In genomic region chr11:102610198-102610597, GRCh38 we compare ENCODE assay signal across 28 cellular contexts. TPM values are rescaled to one million over a fixed set of nuclear protein-coding genes. Genes with fewer than 3 reads are reported as not detected.
DNase-seq lines count a peak whose midpoint lies in the region; ATAC-seq and TF ChIP-seq lines count a peak whose summit lies in the region.
"Had no signal": no experiment of that assay in that cellular context is flagged by ENCODE, and none has a peak within 500 bp of the region (broad histone marks: within the 10 kb centered on the region; RNA-seq: fewer than 3 reads in every experiment).

No MANE protein-coding gene starts in this region.

- no peak overlapping the region for H3K27ac Mint-ChIP-seq in activated naive CD8-positive, alpha-beta T cell treated with anti-CD3 and anti-CD28 coated beads, Interleukin-2, amount 50 U/mL, for 24 hours
- H3K27ac Mint-ChIP-seq in activated naive CD8-positive, alpha-beta T cell treated with anti-CD3 and anti-CD28 coated beads for 36 hours = no peak overlapping the region
- no peak overlapping the region for H3K27ac Mint-ChIP-seq in CD4-positive, alpha-beta memory T cell
- H3K27ac Mint-ChIP-seq: activated T-helper 2 cell treated with anti-CD3 and anti-CD28 coated beads, Interferon-gamma antibody, Interleukin-2, Interleukin-4, amounts not matched to agents 10 μg/mL and 5 μg/mL and 100 μg/mL, durations not matched to agents 14 hours and 24 hours and 36 hours; immature natural killer cell; progenitor cell of endocrine pancreas had no signal

- TF ChIP-seq RAD21 in HCT116 (IDR thresholded peaks at IDR 0.05; ENCODE audit: low read depth) = no peak

- no peak for TF ChIP-seq POLR2A in HCT116 (IDR thresholded peaks at IDR 0.05; ENCODE audit: borderline replicate concordance, extremely low read depth, insufficient read depth, insufficient read length)

- no peaks in the 10 kb centered on the region for H3K27me3 ChIP-seq in HCT116 (ENCODE audit: insufficient read depth, low read length)
- H3K27me3 ChIP-seq in CD4-positive, alpha-beta memory T cell (ENCODE audit: insufficient read depth, low read length) = no peaks in the 10 kb centered on the region
- H3K27me3 ChIP-seq: adrenal gland, BLaER1, dorsolateral prefrontal cortex, transverse colon had no signal

- no peak overlapping the region for H3K4me3 Mint-ChIP-seq in activated naive CD8-positive, alpha-beta T cell treated with anti-CD3 and anti-CD28 coated beads, Interleukin-2, amount 50 U/mL, for 24 hours
- H3K4me3 Mint-ChIP-seq in activated naive CD8-positive, alpha-beta T cell treated with anti-CD3 and anti-CD28 coated beads for 36 hours = no peak overlapping the region
- H3K4me3 Mint-ChIP-seq in CD4-positive, alpha-beta memory T cell = no peak overlapping the region
- H3K4me3 Mint-ChIP-seq: immature natural killer cell; natural killer cell treated with Interleukin-12 subunit alpha and Interleukin-12 subunit beta and Interleukin-15 and Interleukin-18, amount 100 ng/mL, for 72 hours had no signal

- no peaks in the 10 kb centered on the region for H3K9me3 ChIP-seq in HCT116 (ENCODE audit: control insufficient read depth in 1 of 2, insufficient read depth in 1 of 2, low read depth in 1 of 2, low read length in 2 of 2)
- no peaks in the 10 kb centered on the region for H3K9me3 ChIP-seq in CD4-positive, alpha-beta memory T cell (ENCODE audit: control insufficient read depth in 1 of 2, low read length in 2 of 2)
- H3K9me3 ChIP-seq: adrenal gland, BLaER1, transverse colon had no signal

- H4K20me1 ChIP-seq in HCT116 (ENCODE audit: insufficient read depth) = no peaks in the 10 kb centered on the region
- H4K20me1 ChIP-seq: BLaER1 had no signal

- peak overlapping the region; percentile 18; the same call in 1 of the 2 replicates for H3K4me2 ChIP-seq in HCT116 (ENCODE audit: low read length)
- H3K4me2 ChIP-seq: BLaER1, smooth muscle cell had no signal

- ATAC-seq in activated naive CD8-positive, alpha-beta T cell treated with anti-CD3 and anti-CD28 coated beads, Interleukin-2, amount 50 U/mL, for 24 hours = peak; percentile 54
- ATAC-seq in HCT116 (no peak), HG02981 (IDR thresholded peaks at IDR 0.05; ENCODE audit: unreplicated experiment) (no peak)
- ATAC-seq: activated CD4-positive, CD25-positive, alpha-beta regulatory T cell treated with anti-CD3 and anti-CD28 coated beads, Interleukin-2, amount 50 U/mL, for 24 hours; HepG2; natural killer cell treated with Interleukin-12 subunit alpha and Interleukin-12 subunit beta and Interleukin-15 and Interleukin-18, amount 100 ng/mL, for 72 hours; PC-3 had no signal

- BruUV-seq in HCT116 (replicated peaks; lab: Mats Ljungman, UMichigan) = no TSS peak

- H3K4me3 ChIP-seq in HCT116 (replicated peaks in 1 of 2; ENCODE audit: low read depth in 1 of 2, low read length in 2 of 2) = no peak overlapping the region
- H3K4me3 ChIP-seq in CD4-positive, alpha-beta memory T cell (ENCODE audit: low read length in 2 of 2) = no peak overlapping the region
- H3K4me3 ChIP-seq: adrenal gland, BLaER1, dorsolateral prefrontal cortex, smooth muscle cell, transverse colon had no signal

- no peaks in the 10 kb centered on the region for H3K36me3 ChIP-seq in HCT116 (ENCODE audit: control insufficient read depth in 1 of 2, insufficient read depth in 2 of 2, low read length in 2 of 2)
- no peaks in the 10 kb centered on the region for H3K36me3 ChIP-seq in CD4-positive, alpha-beta memory T cell (ENCODE audit: insufficient read depth, low read length)
- H3K36me3 ChIP-seq: adrenal gland, BLaER1, transverse colon had no signal

- no peak for DNase-seq in activated naive CD8-positive, alpha-beta T cell treated with anti-CD3 and anti-CD28 coated beads, Interleukin-2, amount 50 U/mL, for 24 hours
- no peak for DNase-seq in activated naive CD8-positive, alpha-beta T cell treated with anti-CD3 and anti-CD28 coated beads for 36 hours
- DNase-seq in HCT116 (ENCODE audit: low read depth, low spot score) (no peak), MV-4-11 (lab: John Stamatoyannopoulos, UW) (peak; percentile 8), SK-N-DZ (ENCODE audit: low spot score) (no peak), occipital lobe (lab: John Stamatoyannopoulos, UW) (no peak)
- no peak for DNase-seq in CD4-positive, alpha-beta memory T cell
- DNase-seq: adrenal gland, dorsolateral prefrontal cortex, immature natural killer cell, mammary epithelial cell, NCI-H2029, NCI-H510A treated with DMSO at 0.1 percent for 48 hours, PC-3, transverse colon had no signal

- peaks cover 12% of the 10 kb centered on the region for H3K4me1 Mint-ChIP-seq in activated naive CD8-positive, alpha-beta T cell treated with anti-CD3 and anti-CD28 coated beads, Interleukin-2, amount 50 U/mL, for 24 hours
- H3K4me1 Mint-ChIP-seq in activated naive CD8-positive, alpha-beta T cell treated with anti-CD3 and anti-CD28 coated beads for 36 hours = peaks cover 5% of the 10 kb centered on the region
- H3K4me1 Mint-ChIP-seq in CD4-positive, alpha-beta memory T cell = peaks cover 0 to 3% (median under 1%) of the 10 kb centered on the region in 4 donors
- H3K4me1 Mint-ChIP-seq: immature natural killer cell had no signal

- H3K36me3 Mint-ChIP-seq in activated naive CD8-positive, alpha-beta T cell treated with anti-CD3 and anti-CD28 coated beads, Interleukin-2, amount 50 U/mL, for 24 hours (ENCODE audit: low read depth) = no peaks in the 10 kb centered on the region
- no peaks in the 10 kb centered on the region for H3K36me3 Mint-ChIP-seq in activated naive CD8-positive, alpha-beta T cell treated with anti-CD3 and anti-CD28 coated beads for 36 hours
- no peaks in the 10 kb centered on the region for H3K36me3 Mint-ChIP-seq in CD4-positive, alpha-beta memory T cell
- H3K36me3 Mint-ChIP-seq: immature natural killer cell; natural killer cell treated with Interleukin-12 subunit alpha and Interleukin-12 subunit beta and Interleukin-15 and Interleukin-18, amount 100 ng/mL, for 72 hours had no signal

- CTCF ChIA-PET in HCT116 (lab: Charles Lee) = interaction anchor here (1.1 kb wide), 1 partner anchor 316 kb away, joined by 4 read pairs; no protein-coding TSS in a partner anchor
- CTCF ChIA-PET in CD4-positive, alpha-beta memory T cell (lab: Charles Lee; ENCODE audit: partially characterized antibody) = interaction anchor here (0.7 to 4.4 kb wide), 5 partner anchors 12 to 342 kb away, joined by 3 to 37 read pairs (median 3); no protein-coding TSS in a partner anchor

- H3K27ac ChIP-seq in HCT116 (ENCODE audit: low read depth, low read length) = no peak overlapping the region
- H3K27ac ChIP-seq in CD4-positive, alpha-beta memory T cell (ENCODE audit: low read depth, low read length) = no peak overlapping the region
- H3K27ac ChIP-seq: adrenal gland, BLaER1, dorsolateral prefrontal cortex, transverse colon had no signal

- H3K9me2 ChIP-seq in HCT116 (ENCODE audit: insufficient read depth) = no peaks in the 10 kb centered on the region

- H3K4me1 ChIP-seq in HCT116 (ENCODE audit: control insufficient read depth in 1 of 2, insufficient read depth in 2 of 2, low read length in 2 of 2) = peaks cover 40 to 94% of the 10 kb centered on the region in 2 experiments
- H3K4me1 ChIP-seq in CD4-positive, alpha-beta memory T cell (ENCODE audit: insufficient read depth, low read length) = no peaks in the 10 kb centered on the region
- H3K4me1 ChIP-seq: adrenal gland had no signal

- no peaks in the 10 kb centered on the region for H3K27me3 Mint-ChIP-seq in activated naive CD8-positive, alpha-beta T cell treated with anti-CD3 and anti-CD28 coated beads, Interleukin-2, amount 50 U/mL, for 24 hours
- no peaks in the 10 kb centered on the region for H3K27me3 Mint-ChIP-seq in activated naive CD8-positive, alpha-beta T cell treated with anti-CD3 and anti-CD28 coated beads for 36 hours
- peaks cover 2 to 5% of the 10 kb centered on the region in 2 donors for H3K27me3 Mint-ChIP-seq in CD4-positive, alpha-beta memory T cell

- H3K9me3 Mint-ChIP-seq in activated naive CD8-positive, alpha-beta T cell treated with anti-CD3 and anti-CD28 coated beads, Interleukin-2, amount 50 U/mL, for 24 hours = no peaks in the 10 kb centered on the region
- no peaks in the 10 kb centered on the region for H3K9me3 Mint-ChIP-seq in activated naive CD8-positive, alpha-beta T cell treated with anti-CD3 and anti-CD28 coated beads for 36 hours
- no peaks in the 10 kb centered on the region for H3K9me3 Mint-ChIP-seq in CD4-positive, alpha-beta memory T cell
- H3K9me3 Mint-ChIP-seq: activated T-helper 2 cell treated with anti-CD3 and anti-CD28 coated beads, Interferon-gamma antibody, Interleukin-2, Interleukin-4, amounts not matched to agents 10 μg/mL and 5 μg/mL and 100 μg/mL, durations not matched to agents 14 hours and 24 hours and 36 hours; immature natural killer cell; natural killer cell treated with Interleukin-12 subunit alpha and Interleukin-12 subunit beta and Interleukin-15 and Interleukin-18, amount 100 ng/mL, for 72 hours had no signal

- RAD21 ChIA-PET in HCT116 (lab: Charles Lee; ENCODE audit: low non-redundant PET in 1 of 2, low total read pairs in 2 of 2, uncharacterized antibody in 2 of 2, unreplicated experiment in 2 of 2) = no interaction called here

- no peaks in the 10 kb centered on the region for H3K79me2 ChIP-seq in HCT116 (ENCODE audit: insufficient read depth, low read length)

- no peak for TF ChIP-seq CTCF in HCT116 (IDR thresholded peaks at IDR 0.05 in 2 of 3, conservative IDR thresholded peaks at IDR 0.05 in 1 of 3; ENCODE audit: borderline replicate concordance in 1 of 3, insufficient read depth in 1 of 3, low read depth in 2 of 3, low read length in 2 of 3)

- intact Hi-C loops in HCT116 (cut with micrococcal nuclease) = loop anchor here (5.0 kb wide), 3 partner anchors 243 to 1153 kb away; no protein-coding TSS in a partner anchor
- intact Hi-C loops in CD4-positive, alpha-beta memory T cell (cut with micrococcal nuclease) = no loop called here

- H2AFZ ChIP-seq in HCT116 (ENCODE audit: low read depth, low read length, poor library complexity, severe bottlenecking) = no peak overlapping the region

- no peak overlapping the region for H3K9ac ChIP-seq in HCT116 (ENCODE audit: low read length)
- H3K9ac ChIP-seq: BLaER1 had no signal

- POLR2A ChIA-PET in HCT116 (lab: Charles Lee) = no interaction called here
- POLR2A ChIA-PET in CD4-positive, alpha-beta memory T cell (lab: Charles Lee; ENCODE audit: partially characterized antibody) = no interaction called here

TF ChIP-seq in HCT116, 20 proteins besides CTCF, POLR2A, EP300 and RAD21 (continues in another document):
- TF ChIP-seq ZNF274 (IDR thresholded peaks at IDR 0.05; ENCODE audit: low read depth, low read length) = no peak

RNA-seq across cellular contexts. Expression of gene MMP20, which starts 14.9 kb away (rescaled TPM):
- total RNA-seq in activated naive CD8-positive, alpha-beta T cell treated with anti-CD3 and anti-CD28 coated beads for 36 hours = not detected
- total RNA-seq in HCT116 (2021; ENCODE audit: unreplicated experiment) (0.30 TPM), occipital lobe (not detected)
- polyA plus RNA-seq in HCT116 (2012) = 0.04 TPM in 1 of 2 replicates, not detected in the other
- polyA plus RNA-seq in SK-N-DZ (2014; cell fraction: cytosol; rRNA removed) = not detected in 2 replicates
- not detected in 2 replicates for polyA plus RNA-seq in SK-N-DZ (2014; cell fraction: nucleus; rRNA removed)
- not detected for total RNA-seq in CD4-positive, alpha-beta memory T cell
- not detected for polyA plus RNA-seq in CD4-positive, alpha-beta memory T cell
- total RNA-seq: A172; activated CD8-positive, alpha-beta memory T cell treated with anti-CD3 and anti-CD28 coated beads for 36 hours; activated T-helper 2 cell treated with anti-CD3 and anti-CD28 coated beads, Interferon-gamma antibody, Interleukin-2, Interleukin-4, amounts not matched to agents 10 μg/mL and 5 μg/mL and 100 μg/mL, durations not matched to agents 14 hours and 24 hours and 36 hours; adrenal gland; dorsolateral prefrontal cortex; HepG2; M059J; mammary epithelial cell; natural killer cell treated with Interleukin-12 subunit alpha and Interleukin-12 subunit beta and Interleukin-15 and Interleukin-18, amount 100 ng/mL, for 72 hours; PC-3; progenitor cell of endocrine pancreas; SK-MEL-5; transverse colon had no signal
- polyA plus RNA-seq: adrenal gland, esophagus, immature natural killer cell, mammary epithelial cell had no signal
